Comparison of ENCODE assay signal across 27 cellular contexts in the genomic region with DNA sequence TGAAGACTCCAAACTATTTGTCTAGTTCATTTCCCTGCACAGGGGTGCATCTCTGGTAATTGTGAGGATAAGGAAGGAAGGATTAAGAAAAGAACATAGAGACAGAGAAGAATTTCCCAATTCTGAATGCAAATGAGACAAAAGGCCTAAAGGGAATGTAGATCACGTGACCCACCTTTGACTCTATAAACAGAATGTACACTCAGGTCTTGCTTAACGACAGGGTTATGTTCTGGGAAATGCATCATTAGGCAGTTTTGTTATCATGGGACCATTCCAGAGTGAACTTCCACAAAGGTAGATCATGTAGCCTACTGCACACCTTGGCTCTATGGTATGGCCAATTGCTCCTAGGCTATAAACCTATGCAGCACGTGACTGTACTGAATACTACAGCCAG.
"Had no signal": no experiment of that assay in that cellular context is flagged by ENCODE, and none has a peak within 500 bp of the region (broad histone marks: within the 10 kb centered on the region; RNA-seq: fewer than 3 reads in every experiment).

No MANE protein-coding gene starts in this region.

- H3K36me3 ChIP-seq: gastrocnemius medialis, left lung, neutrophil, pancreas, suprapubic skin, transverse colon, upper lobe of right lung, uterus had no signal

- FAIRE-seq: endometrium, pancreas had no signal

- H3K9me3 ChIP-seq: gastrocnemius medialis, left lung, mucosa of descending colon, neutrophil, pancreas, suprapubic skin, transverse colon, upper lobe of right lung, uterus had no signal

- ATAC-seq: effector memory CD8-positive, alpha-beta T cell; gastrocnemius medialis; left cardiac atrium; left lung; mucosa of descending colon; natural killer cell treated with Interleukin-12 subunit alpha and Interleukin-12 subunit beta and Interleukin-15 and Interleukin-18, amount 100 ng/mL, for 72 hours; pancreas; sciatic nerve; stimulated activated naive CD8-positive, alpha-beta T cell treated with anti-CD3 and anti-CD28 coated beads, Interleukin-15, amount 100 ng/mL, for 72 hours; upper lobe of right lung had no signal

- H3K4me1 ChIP-seq: gastrocnemius medialis, left lung, pancreas, suprapubic skin, transverse colon, upper lobe of right lung, uterus had no signal

- H3K4me3 ChIP-seq: gastrocnemius medialis, left lung, mucosa of descending colon, pancreas, smooth muscle cell, suprapubic skin, transverse colon, upper lobe of right lung, uterus had no signal

- H3K27ac ChIP-seq: gastrocnemius medialis, left lung, neutrophil, pancreas, suprapubic skin, transverse colon, upper lobe of right lung, uterus had no signal

- H3K27me3 ChIP-seq: gastrocnemius medialis, left lung, neutrophil, pancreas, suprapubic skin, transverse colon, upper lobe of right lung, uterus had no signal

- H3K4me2 ChIP-seq: smooth muscle cell had no signal

- DNase-seq: cortex of kidney; effector memory CD8-positive, alpha-beta T cell; foreskin fibroblast; gastrocnemius medialis; head of caudate nucleus; hippocampal formation; left cardiac atrium; left lung; mesenchymal stem cell; mucosa of descending colon; naive B cell; pancreas; stimulated activated CD4-positive, alpha-beta T cell treated with anti-CD3 and anti-CD28 coated beads, Interleukin-12 subunit alpha, Interleukin-12 subunit beta, amount 100 ng/mL, for 4 hours; stimulated activated CD4-positive, alpha-beta T cell treated with anti-CD3 and anti-CD28 coated beads, Interleukin-1b, Interleukin-23, amount 100 ng/mL, for 48 hours; stimulated activated CD4-positive, alpha-beta T cell treated with anti-CD3 and anti-CD28 coated beads, Interleukin-4, amount 100 ng/mL, for 1 hour; stimulated activated CD8-positive, alpha-beta memory T cell treated with anti-CD3 and anti-CD28 coated beads, Interleukin-4, amount 100 ng/mL, for 48 hours; stimulated activated naive CD4-positive, alpha-beta T cell; stimulated activated naive CD8-positive, alpha-beta T cell treated with anti-CD3 and anti-CD28 coated beads, Interleukin-15, amount 100 ng/mL, for 72 hours; transverse colon; upper lobe of right lung; uterus had no signal
